8 cellular contexts compared by ENCODE assay signal in genomic region chr3:182793663-182794454, GRCh38. TPM values are rescaled to one million over a fixed set of nuclear protein-coding genes. Genes with fewer than 3 reads are reported as not detected.
DNase-seq lines count a peak whose midpoint lies in the region; ATAC-seq and TF ChIP-seq lines count a peak whose summit lies in the region.

No MANE protein-coding gene starts in this region.

- intact Hi-C loops in heart left ventricle (cut with DNase I) (loop anchor here in 5 of 10 donors (5.0 to 10.0 kb wide), 2 partner anchors 79 to 82 kb away; no protein-coding TSS in a partner anchor), vagina (cut with DNase I) (no loop called here)

- WGBS in heart left ventricle, 4 donors: 0 to 1% (median 1%) methylated on average over 56 to 86 of the region's 86 CpGs

- H3K36me3 ChIP-seq in heart left ventricle (no peaks in the 10 kb centered on the region), vagina (no peaks in the 10 kb centered on the region)

- no peaks in the 10 kb centered on the region for H3K9me3 Mint-ChIP-seq in activated naive CD8-positive, alpha-beta T cell treated with anti-CD3 and anti-CD28 coated beads, Interleukin-2, amount 10 ng/mL, durations not matched to agents 7 days and 5 days
- no peaks in the 10 kb centered on the region for H3K9me3 Mint-ChIP-seq in progenitor cell of endocrine pancreas (ENCODE audit: low read depth)

- H3K4me3 Mint-ChIP-seq in activated naive CD8-positive, alpha-beta T cell treated with anti-CD3 and anti-CD28 coated beads, Interleukin-2, amount 10 ng/mL, durations not matched to agents 7 days and 5 days: peak overlapping the region; percentile 93
- H3K4me3 Mint-ChIP-seq in progenitor cell of endocrine pancreas (ENCODE audit: low read depth): peak overlapping the region; percentile 93

- no peaks in the 10 kb centered on the region for H3K27me3 Mint-ChIP-seq in activated naive CD8-positive, alpha-beta T cell treated with anti-CD3 and anti-CD28 coated beads, Interleukin-2, amount 10 ng/mL, durations not matched to agents 7 days and 5 days
- H3K27me3 Mint-ChIP-seq in progenitor cell of endocrine pancreas: peaks cover 2% of the 10 kb centered on the region

- no peak for TF ChIP-seq POLR2A in heart left ventricle (IDR thresholded peaks at IDR 0.05)
- TF ChIP-seq POLR2A in vagina (IDR thresholded peaks at IDR 0.05): no peak

- H3K9me3 ChIP-seq in heart left ventricle (no peaks in the 10 kb centered on the region), vagina (no peaks in the 10 kb centered on the region)

- no peaks in the 10 kb centered on the region for H3K27me3 ChIP-seq in heart left ventricle
- no peaks in the 10 kb centered on the region for H3K27me3 ChIP-seq in vagina

- H3K27ac Mint-ChIP-seq in activated naive CD8-positive, alpha-beta T cell treated with anti-CD3 and anti-CD28 coated beads, Interleukin-2, amount 10 ng/mL, durations not matched to agents 7 days and 5 days: peak overlapping the region; percentile 97
- H3K27ac Mint-ChIP-seq in progenitor cell of endocrine pancreas: peak overlapping the region; percentile 96

- in situ Hi-C loops in SK-MEL-5 (cut with HindIII; ENCODE audit: low pct_unique_long_range_greater_than_20kb, low sequenced_read_pairs): no loop called here

- ATAC-seq in GM19455 (IDR thresholded peaks at IDR 0.05; ENCODE audit: unreplicated experiment): peak; percentile 37
- ATAC-seq in HG03558 (IDR thresholded peaks at IDR 0.05; ENCODE audit: extremely low read depth, unreplicated experiment): peak; percentile 12
- ATAC-seq in activated naive CD8-positive, alpha-beta T cell treated with anti-CD3 and anti-CD28 coated beads, Interleukin-2, amount 10 ng/mL, durations not matched to agents 7 days and 5 days (ENCODE audit: low read depth): peak; percentile 37
- peak; percentile 6 to 79 (median 58) for ATAC-seq in heart left ventricle

- POLR2A ChIA-PET in activated naive CD8-positive, alpha-beta T cell treated with anti-CD3 and anti-CD28 coated beads, Interleukin-2, amount 10 ng/mL, durations not matched to agents 7 days and 5 days (lab: Charles Lee): interaction anchor here (0.7 to 2.5 kb wide), 8 partner anchors 12 to 77 kb away, joined by 3 to 10 read pairs (median 3); no protein-coding TSS in a partner anchor

- DNase-seq in COLO829 (ENCODE audit: low spot score) (peak; percentile 18), SK-MEL-5 (ENCODE audit: low read depth, low spot score) (peak; percentile 12), heart left ventricle (peak; percentile 27 to 72 (median 40)), progenitor cell of endocrine pancreas (ENCODE audit: low spot score, unreplicated experiment) (peak; percentile 46), vagina (ENCODE audit: extremely low spot score in 2 of 2) (no peak)
- DNase-seq in activated naive CD8-positive, alpha-beta T cell treated with anti-CD3 and anti-CD28 coated beads, Interleukin-2, amount 10 ng/mL, durations not matched to agents 7 days and 5 days: peak; percentile 74

- TF ChIP-seq CTCF in heart left ventricle (IDR thresholded peaks at IDR 0.05): peak in 2 of 12 donors; percentile 2 to 5
- no peak for TF ChIP-seq CTCF in progenitor cell of endocrine pancreas (IDR thresholded peaks at IDR 0.05; ENCODE audit: unreplicated experiment)
- no peak for TF ChIP-seq CTCF in vagina (IDR thresholded peaks at IDR 0.05)

- peaks cover 0 to 56% (median 15%) of the 10 kb centered on the region in 12 donors for H3K4me1 ChIP-seq in heart left ventricle
- peaks cover 38% of the 10 kb centered on the region for H3K4me1 ChIP-seq in vagina

- H3K36me3 Mint-ChIP-seq in activated naive CD8-positive, alpha-beta T cell treated with anti-CD3 and anti-CD28 coated beads, Interleukin-2, amount 10 ng/mL, durations not matched to agents 7 days and 5 days: peaks cover 14% of the 10 kb centered on the region
- peaks cover 2% of the 10 kb centered on the region for H3K36me3 Mint-ChIP-seq in progenitor cell of endocrine pancreas (ENCODE audit: insufficient read depth)

- H3K27ac ChIP-seq in heart left ventricle (peak overlapping the region; percentile 87 to 97 (median 92)), vagina (peak overlapping the region; percentile 95)

- H3K4me1 Mint-ChIP-seq in activated naive CD8-positive, alpha-beta T cell treated with anti-CD3 and anti-CD28 coated beads, Interleukin-2, amount 10 ng/mL, durations not matched to agents 7 days and 5 days: peaks cover 27% of the 10 kb centered on the region
- peaks cover 23% of the 10 kb centered on the region for H3K4me1 Mint-ChIP-seq in progenitor cell of endocrine pancreas (ENCODE audit: low read depth)

- H3K4me3 ChIP-seq in heart left ventricle: peak overlapping the region; percentile 66 to 100 (median 89)
- H3K4me3 ChIP-seq in vagina: peak overlapping the region; percentile 85 to 92

RNA-seq across cellular contexts. Expression of gene ATP11B, which starts 0.6 kb away (rescaled TPM):
- 48.4 and 49.6 TPM in 2 replicates for total RNA-seq in SK-MEL-5 (2014; rRNA removed; shearing (Covaris generic))
- polyA plus RNA-seq in SK-MEL-5 (2015; cell fraction: cytosol; rRNA removed): 27.1 and 31.7 TPM in 2 replicates
- 30.1 and 36.0 TPM in 2 replicates for polyA plus RNA-seq in SK-MEL-5 (2015; cell fraction: nucleus; rRNA removed)
- 100 to 1,000 TPM; 125 to 136 TPM for total RNA-seq in activated naive CD8-positive, alpha-beta T cell treated with anti-CD3 and anti-CD28 coated beads, Interleukin-2, amount 10 ng/mL, durations not matched to agents 7 days and 5 days
- 10 to 100 TPM; 24.7 to 45.6 (median 36.2) TPM for total RNA-seq in heart left ventricle
- 10 to 100 TPM in 1 of 2 donors, 1 to 10 TPM in 1; 4.9 to 12.6 TPM for polyA plus RNA-seq in heart left ventricle
- total RNA-seq in progenitor cell of endocrine pancreas: 119 and 127 TPM in 2 replicates
- 100 TPM for total RNA-seq in vagina

Comparison
In these comparisons a context has a peak if more than half of its experiments do, and no peak if none do; other contexts are left out.
1. DNase-seq: peak in COLO829 (single experiment), SK-MEL-5 (single experiment), activated naive CD8-positive, alpha-beta T cell treated with anti-CD3 and anti-CD28 coated beads, Interleukin-2, amount 10 ng/mL, durations not matched to agents 7 days and 5 days (single experiment), heart left ventricle (5 of 5) and progenitor cell of endocrine pancreas (single experiment); none in vagina (0 of 2).
2. Peak in every context shown above with its lines, with median percentiles within 50 percentile points of each other: ATAC-seq.